Comparison of ENCODE assay signal across 20 cellular contexts in the genomic region with DNA sequence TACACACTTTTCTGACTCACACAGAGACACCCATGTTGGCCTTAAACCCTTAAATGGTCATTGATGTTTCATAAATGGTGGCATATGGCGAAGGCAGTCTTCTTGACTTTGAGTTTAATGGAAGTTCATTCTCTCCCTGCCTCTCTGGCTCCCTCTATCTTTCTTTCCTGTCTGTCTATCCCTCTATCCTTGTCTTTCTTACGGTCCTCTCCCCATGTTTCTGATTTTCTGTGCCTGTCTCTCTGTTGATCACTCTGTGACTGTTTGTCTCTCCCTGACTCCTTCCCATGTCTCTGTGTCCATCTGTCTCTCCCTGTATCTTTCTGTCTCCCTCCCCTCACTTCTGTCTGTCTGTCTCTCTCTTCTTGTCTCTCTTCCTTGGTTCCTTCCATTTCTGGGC. TPM values are rescaled to one million over a fixed set of nuclear protein-coding genes. Genes with fewer than 3 reads are reported as not detected.
A peak's percentile ranks its signal among the peaks of the same experiment; 100 is the strongest.
DNase-seq lines count a peak whose midpoint lies in the region; FAIRE-seq and TF ChIP-seq lines count a peak whose summit lies in the region.
"Had no signal": no experiment of that assay in that cellular context is flagged by ENCODE, and none has a peak within 500 bp of the region (broad histone marks: within the 10 kb centered on the region; RNA-seq: fewer than 3 reads in every experiment).

No MANE protein-coding gene starts in this region.

- H3K79me2 ChIP-seq in keratinocyte (ENCODE audit: control insufficient read depth, insufficient read depth, low read length): no peaks in the 10 kb centered on the region

- H3K36me3 Mint-ChIP-seq in HFFc6 (ENCODE audit: low read depth): no peaks in the 10 kb centered on the region
- H3K36me3 Mint-ChIP-seq: CD8-positive, alpha-beta memory T cell had no signal

- no peaks in the 10 kb centered on the region for H4K20me1 ChIP-seq in keratinocyte (ENCODE audit: control insufficient read depth, extremely low read depth, insufficient read depth, low read length)

- H3K27me3 Mint-ChIP-seq in HFFc6 (ENCODE audit: insufficient read depth): peaks cover 23% of the 10 kb centered on the region

- in situ Hi-C loops in astrocyte of the spinal cord (cut with HindIII; ENCODE audit: low sequenced_read_pairs): no loop called here

- H3K27me3 ChIP-seq in keratinocyte (ENCODE audit: control insufficient read depth, extremely low read depth, insufficient read depth, low read length) (no peaks in the 10 kb centered on the region), ascending aorta (no peaks in the 10 kb centered on the region)

- DNase-seq in DMS53 (lab: John Stamatoyannopoulos, UW) (peak; percentile 30), DMS53 treated with DMSO at 0.1 percent for 48 hours (lab: John Stamatoyannopoulos, UW; ENCODE audit: unreplicated experiment) (no peak), HFFc6 (no peak), astrocyte of the spinal cord (ENCODE audit: low read depth, low spot score) (no peak), keratinocyte (ENCODE audit: low read depth, low spot score) (no peak), ascending aorta (ENCODE audit: low spot score in 2 of 2) (no peak), GM19238 (ENCODE audit: insufficient read length, low spot score) (no peak), HK-2 (ENCODE audit: unreplicated experiment) (no peak)
- DNase-seq: CD8-positive, alpha-beta memory T cell; GDM1; HCEC 1CT; heart right ventricle; kidney glomerular epithelial cell; NCI-H1092; NCI-H2107; NCI-H69; retina; stomach had no signal

- intact Hi-C loops in ascending aorta (cut with DNase I): no loop called here

- H3K27ac Mint-ChIP-seq in HFFc6: no peak overlapping the region

- no peak overlapping the region for H3K27ac ChIP-seq in keratinocyte (ENCODE audit: control insufficient read depth, insufficient read depth, low read length)
- no peak overlapping the region for H3K27ac ChIP-seq in ascending aorta
- H3K27ac ChIP-seq: heart right ventricle, stomach had no signal

- dilution Hi-C loops in keratinocyte (cut with MboI; ENCODE audit: extremely low pct_ligation_motif_present, low sequenced_read_pairs): no loop called here

- H3K9me3 Mint-ChIP-seq in HFFc6: no peaks in the 10 kb centered on the region
- H3K9me3 Mint-ChIP-seq: neural crest cell had no signal

- H3K4me3 Mint-ChIP-seq in HFFc6: no peak overlapping the region
- H3K4me3 Mint-ChIP-seq: neural crest cell had no signal

- H3K4me3 ChIP-seq in astrocyte of the spinal cord (ENCODE audit: low read depth, low read length) (no peak overlapping the region), keratinocyte (ENCODE audit: control insufficient read depth in 2 of 3, extremely low read depth in 1 of 3, insufficient read depth in 2 of 3, low read depth in 1 of 3, low read length in 3 of 3) (no peak overlapping the region), ascending aorta (no peak overlapping the region)
- H3K4me3 ChIP-seq: heart right ventricle, stomach had no signal

- TF ChIP-seq CTCF in HFFc6 (IDR thresholded peaks at IDR 0.05) (peak; percentile 54; the same call in 1 of the 2 replicates), astrocyte of the spinal cord (IDR thresholded peaks at IDR 0.05; ENCODE audit: low read depth, low read length) (peak; percentile 34), keratinocyte (optimal IDR thresholded peaks at IDR 0.05 in 1 of 3, IDR thresholded peaks at IDR 0.05 in 1 of 3, conservative IDR thresholded peaks at IDR 0.05 in 1 of 3; ENCODE audit: extremely low read depth in 1 of 3, insufficient read depth in 2 of 3, low read length in 3 of 3) (peak; percentile 22 to 51 (median 27)), ascending aorta (IDR thresholded peaks at IDR 0.05) (no peak)

- H3K36me3 ChIP-seq in keratinocyte (ENCODE audit: control insufficient read depth in 2 of 2, extremely low read depth in 1 of 2, insufficient read depth in 2 of 2, low read length in 2 of 2): no peaks in the 10 kb centered on the region
- H3K36me3 ChIP-seq in ascending aorta: no peaks in the 10 kb centered on the region
- H3K36me3 ChIP-seq: heart right ventricle had no signal

- H3K9ac ChIP-seq in keratinocyte (ENCODE audit: control insufficient read depth, extremely low read depth, insufficient read depth, low read length): no peak overlapping the region

- peaks cover 3% of the 10 kb centered on the region for H3K4me1 ChIP-seq in keratinocyte (ENCODE audit: control insufficient read depth, extremely low read depth, insufficient read depth, low read length)
- peaks cover 2 to 5% of the 10 kb centered on the region in 2 donors for H3K4me1 ChIP-seq in ascending aorta

- no peaks in the 10 kb centered on the region for H3K9me1 ChIP-seq in keratinocyte (ENCODE audit: control insufficient read depth, extremely low read depth, insufficient read depth, low read length)

- peaks cover 13% of the 10 kb centered on the region for H3K4me1 Mint-ChIP-seq in HFFc6 (ENCODE audit: low read depth)

- H3K9me3 ChIP-seq in keratinocyte (ENCODE audit: control insufficient read depth, low read depth, low read length) (no peaks in the 10 kb centered on the region), ascending aorta (no peaks in the 10 kb centered on the region)

- no peak for FAIRE-seq in keratinocyte (lab: Jason Lieb, UNC)
- FAIRE-seq: urothelium cell line had no signal

- no peak overlapping the region for H3K4me2 ChIP-seq in keratinocyte (ENCODE audit: control insufficient read depth, extremely low read depth, insufficient read depth, low read depth, low read length)

- H2AFZ ChIP-seq in keratinocyte (ENCODE audit: control insufficient read depth, low read length): no peak overlapping the region

RNA-seq across cellular contexts. Expression of a gene that starts 43.2 kb away (rescaled TPM):
- total RNA-seq in HFFc6 (2021; fragmentation: NEBNext Ultra II Directional; extraction: Animal tissue kit (Norgen Biotek cat#: 25700)): 10 to 100 TPM; 58.5 to 95.2 (median 83.0) TPM
- 20.2 to 41.3 TPM (median 27.2 TPM) in 3 replicates for polyA plus RNA-seq in keratinocyte
- polyA plus RNA-seq in keratinocyte (2011; ENCODE audit: low read depth): 27.1 TPM
- 25.3 and 42.4 TPM in 2 replicates for polyA plus RNA-seq in keratinocyte (2011; cell fraction: cytosol; rRNA removed)
- 36.2 and 53.8 TPM in 2 replicates for polyA plus RNA-seq in keratinocyte (2011; cell fraction: nucleus; rRNA removed)
- 45.0 and 60.3 TPM in 2 replicates for polyA plus RNA-seq in keratinocyte (2012; ENCODE audit: low replicate concordance)
- polyA minus RNA-seq in keratinocyte: 50.2 to 86.6 TPM (median 52.0 TPM) in 3 replicates
- polyA minus RNA-seq in keratinocyte (2011; cell fraction: cytosol; rRNA and poly(A)+ RNA removed): 144 TPM
- polyA minus RNA-seq in keratinocyte (2011; cell fraction: nucleus; rRNA and poly(A)+ RNA removed): 31.9 and 39.0 TPM in 2 replicates
- 192 TPM for total RNA-seq in ascending aorta

Comparison
In these comparisons a context has a peak if more than half of its experiments do, and no peak if none do; other contexts are left out.
1. CTCF ChIP-seq: peak in HFFc6 (single experiment), astrocyte of the spinal cord (single experiment) and keratinocyte (3 of 3); none in ascending aorta (0 of 3).